8 cellular contexts compared by ENCODE assay signal in the genomic region with DNA sequence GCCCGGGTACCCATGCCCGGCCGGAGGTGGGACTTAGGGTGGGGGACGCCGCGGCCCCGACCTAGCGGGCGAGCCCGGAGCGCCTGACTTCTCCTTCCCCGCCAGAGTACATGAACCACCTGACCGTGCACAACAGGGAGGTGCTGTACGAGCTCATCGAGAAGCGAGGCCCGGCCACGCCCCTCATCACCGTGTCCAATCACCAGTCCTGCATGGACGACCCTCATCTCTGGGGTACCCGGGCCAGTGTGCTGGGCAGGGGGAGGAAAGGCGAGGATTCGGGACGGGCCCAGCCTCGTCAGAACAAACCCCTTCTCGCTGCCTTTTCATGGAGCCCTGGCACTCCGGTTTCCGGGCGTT. TPM values are rescaled to one million over a fixed set of nuclear protein-coding genes. Genes with fewer than 3 reads are reported as not detected.
DNase-seq lines count a peak whose midpoint lies in the region; ATAC-seq and TF ChIP-seq lines count a peak whose summit lies in the region.

No MANE protein-coding gene starts in this region.

- H3K27ac ChIP-seq in thyroid gland, result peak overlapping the region; percentile 89 to 95 (median 94)

- no peaks in the 10 kb centered on the region for H3K36me3 ChIP-seq in thyroid gland

- peaks cover 0 to 7% of the 10 kb centered on the region in 2 donors for H3K4me1 ChIP-seq in thyroid gland

- CTCF ChIA-PET in activated CD4-positive, alpha-beta memory T cell treated with anti-CD3 and anti-CD28 coated beads, Interleukin-2, amount 10 ng/mL, durations not matched to agents 7 days and 5 days (lab: Charles Lee), result interaction anchor here (1.0 to 1.6 kb wide), 4 partner anchors 13 to 485 kb away, joined by 3 to 5 read pairs (median 4); partner anchors contain the start of genes ARHGAP4 and RPL10

- peak overlapping the region; percentile 81 for H3K4me3 Mint-ChIP-seq in activated CD4-positive, alpha-beta memory T cell treated with anti-CD3 and anti-CD28 coated beads, Interleukin-2, amount 10 ng/mL, durations not matched to agents 7 days and 5 days
- peak overlapping the region; percentile 42 for H3K4me3 Mint-ChIP-seq in endothelial cell (ENCODE audit: unreplicated experiment)

- peak overlapping the region; percentile 92 for H3K27ac Mint-ChIP-seq in activated CD4-positive, alpha-beta memory T cell treated with anti-CD3 and anti-CD28 coated beads, Interleukin-2, amount 10 ng/mL, durations not matched to agents 7 days and 5 days
- no peak overlapping the region for H3K27ac Mint-ChIP-seq in endothelial cell (ENCODE audit: unreplicated experiment)

- H3K9me3 ChIP-seq in thyroid gland, result no peaks in the 10 kb centered on the region

- 13% methylated on average over 4 of the region's 29 CpGs; no CpG with 5 or more reads in 1 of the 2 donors for WGBS in thyroid gland, 2 donors

- ATAC-seq in HG02852 (IDR thresholded peaks at IDR 0.05; ENCODE audit: unreplicated experiment), result peak; percentile 50

- intact Hi-C loops in thyroid gland (cut with DNase I), result no loop called here

- H3K27me3 ChIP-seq in thyroid gland, result no peaks in the 10 kb centered on the region

- H3K36me3 Mint-ChIP-seq in activated CD4-positive, alpha-beta memory T cell treated with anti-CD3 and anti-CD28 coated beads, Interleukin-2, amount 10 ng/mL, durations not matched to agents 7 days and 5 days (ENCODE audit: low read depth), result peaks cover 21% of the 10 kb centered on the region
- peaks cover 3% of the 10 kb centered on the region for H3K36me3 Mint-ChIP-seq in endothelial cell (ENCODE audit: low read depth, unreplicated experiment)

- TF ChIP-seq CTCF in endothelial cell (IDR thresholded peaks at IDR 0.05; ENCODE audit: unreplicated experiment), result no peak
- TF ChIP-seq CTCF in thyroid gland (IDR thresholded peaks at IDR 0.05), result no peak

- peak; percentile 74 for DNase-seq in DMS 273 (lab: John Stamatoyannopoulos, UW; ENCODE audit: unreplicated experiment)
- no peak for DNase-seq in DMS 273 treated with DMSO at 0.1 percent for 48 hours (lab: John Stamatoyannopoulos, UW)
- peak; percentile 12 for DNase-seq in NCI-H2171 (lab: John Stamatoyannopoulos, UW)
- peak; percentile 63 for DNase-seq in activated CD4-positive, alpha-beta memory T cell treated with anti-CD3 and anti-CD28 coated beads, Interleukin-2, amount 10 ng/mL, durations not matched to agents 7 days and 5 days
- peak; percentile 38 for DNase-seq in endothelial cell (ENCODE audit: low spot score)
- DNase-seq in mucosa of gallbladder (ENCODE audit: low spot score), result peak; percentile 57
- DNase-seq in thyroid gland, result peak; percentile 74 to 77

- H3K27me3 Mint-ChIP-seq in activated CD4-positive, alpha-beta memory T cell treated with anti-CD3 and anti-CD28 coated beads, Interleukin-2, amount 10 ng/mL, durations not matched to agents 7 days and 5 days, result no peaks in the 10 kb centered on the region
- peaks cover 5% of the 10 kb centered on the region for H3K27me3 Mint-ChIP-seq in endothelial cell (ENCODE audit: unreplicated experiment)

- H3K4me1 Mint-ChIP-seq in activated CD4-positive, alpha-beta memory T cell treated with anti-CD3 and anti-CD28 coated beads, Interleukin-2, amount 10 ng/mL, durations not matched to agents 7 days and 5 days, result peaks cover 18% of the 10 kb centered on the region
- peaks cover 14% of the 10 kb centered on the region for H3K4me1 Mint-ChIP-seq in endothelial cell (ENCODE audit: unreplicated experiment)

- POLR2A ChIA-PET in activated CD4-positive, alpha-beta memory T cell treated with anti-CD3 and anti-CD28 coated beads, Interleukin-2, amount 10 ng/mL, durations not matched to agents 7 days and 5 days (lab: Charles Lee), result interaction anchor here (0.7 to 4.8 kb wide), 14 partner anchors 9 to 485 kb away, joined by 3 to 103 read pairs (median 4); partner anchors contain the start of genes ARHGAP4, ATP6AP1, FAM50A and IKBKG

- peak overlapping the region; percentile 39 to 62 (median 51) for H3K4me3 ChIP-seq in thyroid gland (replicated peaks in 1 of 3)

- peak in 1 of 2 donors; percentile 64 for TF ChIP-seq POLR2A in thyroid gland (IDR thresholded peaks at IDR 0.05)

- H3K9me3 Mint-ChIP-seq in activated CD4-positive, alpha-beta memory T cell treated with anti-CD3 and anti-CD28 coated beads, Interleukin-2, amount 10 ng/mL, durations not matched to agents 7 days and 5 days, result no peaks in the 10 kb centered on the region
- no peaks in the 10 kb centered on the region for H3K9me3 Mint-ChIP-seq in endothelial cell (ENCODE audit: unreplicated experiment)

RNA-seq across cellular contexts. Expression of gene TAFAZZIN, which starts 0.6 kb away (rescaled TPM):
- total RNA-seq in activated CD4-positive, alpha-beta memory T cell treated with anti-CD3 and anti-CD28 coated beads, Interleukin-2, amount 10 ng/mL, durations not matched to agents 7 days and 5 days, result 10 to 100 TPM; 93.7 to 93.9 TPM
- 56.4 TPM for total RNA-seq in endothelial cell (ENCODE audit: unreplicated experiment)
- total RNA-seq in mucosa of gallbladder, result 49.8 TPM
- total RNA-seq in thyroid gland, result 10 to 100 TPM; 41.1 to 75.9 (median 59.0) TPM

RNA-seq across cellular contexts. Expression of gene DNASE1L1, which starts 2.9 kb away (rescaled TPM):
- 10 to 100 TPM; 23.3 to 23.7 TPM for total RNA-seq in activated CD4-positive, alpha-beta memory T cell treated with anti-CD3 and anti-CD28 coated beads, Interleukin-2, amount 10 ng/mL, durations not matched to agents 7 days and 5 days
- total RNA-seq in endothelial cell (ENCODE audit: unreplicated experiment) (38.6 TPM), mucosa of gallbladder (28.2 TPM), thyroid gland (10 to 100 TPM; 40.7 to 92.9 (median 61.6) TPM)

RNA-seq across cellular contexts. Expression of gene RPL10, which starts 13.8 kb away (rescaled TPM):
- 1,000 to 10,000 TPM; 2,958 to 2,962 TPM for total RNA-seq in activated CD4-positive, alpha-beta memory T cell treated with anti-CD3 and anti-CD28 coated beads, Interleukin-2, amount 10 ng/mL, durations not matched to agents 7 days and 5 days
- total RNA-seq in endothelial cell (ENCODE audit: unreplicated experiment) (3,704 TPM), mucosa of gallbladder (1,937 TPM), thyroid gland (1,000 to 10,000 TPM; 1,199 to 6,548 (median 3,258) TPM)

RNA-seq across cellular contexts. Expression of gene ATP6AP1, which starts 16.5 kb away (rescaled TPM):
- 10 to 100 TPM; 52.3 to 53.2 TPM for total RNA-seq in activated CD4-positive, alpha-beta memory T cell treated with anti-CD3 and anti-CD28 coated beads, Interleukin-2, amount 10 ng/mL, durations not matched to agents 7 days and 5 days
- total RNA-seq in endothelial cell (ENCODE audit: unreplicated experiment) (100 TPM), mucosa of gallbladder (108 TPM), thyroid gland (100 to 1,000 TPM in 1 of 4 donors, 10 to 100 TPM in 3; 69.0 to 172 (median 84.4) TPM)

RNA-seq across cellular contexts. Expression of gene GDI1, which starts 25.0 kb away (rescaled TPM):
- total RNA-seq in activated CD4-positive, alpha-beta memory T cell treated with anti-CD3 and anti-CD28 coated beads, Interleukin-2, amount 10 ng/mL, durations not matched to agents 7 days and 5 days, result 100 to 1,000 TPM; 114 to 117 TPM
- total RNA-seq in endothelial cell (ENCODE audit: unreplicated experiment), result 157 TPM
- total RNA-seq in mucosa of gallbladder, result 157 TPM
- 10 to 100 TPM; 59.7 to 86.2 (median 78.1) TPM for total RNA-seq in thyroid gland
